In the genomic region with DNA sequence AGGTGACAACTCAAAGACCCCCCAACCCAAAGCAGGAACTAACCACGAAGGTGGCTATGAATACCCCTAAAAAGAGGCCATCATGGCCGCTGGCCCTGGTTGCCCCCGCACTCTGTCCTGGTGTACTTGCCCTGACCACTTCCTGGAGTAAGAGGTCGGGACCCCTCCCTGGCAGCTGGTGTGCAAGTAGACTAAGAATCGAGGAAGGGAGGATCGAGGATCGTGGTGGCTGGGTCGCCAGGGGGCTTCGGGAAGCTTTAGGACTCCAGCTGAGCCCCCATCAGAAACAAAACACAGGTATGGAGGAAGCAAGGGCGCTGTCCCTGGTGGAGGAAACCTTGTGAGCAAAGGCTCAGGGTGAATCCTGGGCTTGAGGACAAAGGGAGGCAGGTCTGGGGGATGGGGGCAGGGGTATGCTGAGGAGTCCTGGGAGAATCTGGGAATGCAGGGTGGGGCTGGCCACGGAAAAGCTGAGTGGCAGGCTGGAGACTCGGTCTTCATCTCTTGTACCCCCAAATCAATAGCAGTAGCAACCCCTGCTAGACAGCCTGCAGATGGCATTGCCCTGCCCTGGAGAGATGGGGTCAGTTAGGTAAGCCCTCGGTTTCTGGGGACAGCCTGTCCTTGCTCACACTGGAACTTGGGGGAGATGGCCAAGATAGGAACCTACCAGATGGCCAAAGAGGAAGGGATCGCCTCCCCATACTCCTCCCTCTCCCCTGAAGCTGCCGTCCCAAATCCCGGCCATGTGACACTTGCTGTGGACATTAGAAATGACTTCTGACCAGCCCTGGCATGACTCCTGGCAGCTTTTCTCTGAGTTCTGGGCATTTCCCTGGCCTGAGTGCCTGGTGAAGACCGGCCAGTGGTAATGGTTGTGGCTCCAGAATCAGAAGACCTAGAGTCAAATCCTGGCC, we compare ENCODE assay signal across 1 cellular context.
A peak's percentile ranks its signal among the peaks of the same experiment; 100 is the strongest.
TF ChIP-seq lines count a peak whose summit lies in the region.

No MANE protein-coding gene starts in this region.

TF ChIP-seq in H1, 55 proteins besides CTCF, POLR2A, EP300 and RAD21:
- TF ChIP-seq YY1 (IDR thresholded peaks at IDR 0.05; ENCODE audit: low read depth, low read length): peak; percentile 52; the same call in 1 of the 2 replicates
- TF ChIP-seq GTF2F1 (IDR thresholded peaks at IDR 0.05; ENCODE audit: borderline replicate concordance, low read depth, low read length): no peak
- no peak for TF ChIP-seq SP1 (IDR thresholded peaks at IDR 0.05; ENCODE audit: low read depth, low read length)
